ENCODE assay signal across 8 cellular contexts in the genomic region with DNA sequence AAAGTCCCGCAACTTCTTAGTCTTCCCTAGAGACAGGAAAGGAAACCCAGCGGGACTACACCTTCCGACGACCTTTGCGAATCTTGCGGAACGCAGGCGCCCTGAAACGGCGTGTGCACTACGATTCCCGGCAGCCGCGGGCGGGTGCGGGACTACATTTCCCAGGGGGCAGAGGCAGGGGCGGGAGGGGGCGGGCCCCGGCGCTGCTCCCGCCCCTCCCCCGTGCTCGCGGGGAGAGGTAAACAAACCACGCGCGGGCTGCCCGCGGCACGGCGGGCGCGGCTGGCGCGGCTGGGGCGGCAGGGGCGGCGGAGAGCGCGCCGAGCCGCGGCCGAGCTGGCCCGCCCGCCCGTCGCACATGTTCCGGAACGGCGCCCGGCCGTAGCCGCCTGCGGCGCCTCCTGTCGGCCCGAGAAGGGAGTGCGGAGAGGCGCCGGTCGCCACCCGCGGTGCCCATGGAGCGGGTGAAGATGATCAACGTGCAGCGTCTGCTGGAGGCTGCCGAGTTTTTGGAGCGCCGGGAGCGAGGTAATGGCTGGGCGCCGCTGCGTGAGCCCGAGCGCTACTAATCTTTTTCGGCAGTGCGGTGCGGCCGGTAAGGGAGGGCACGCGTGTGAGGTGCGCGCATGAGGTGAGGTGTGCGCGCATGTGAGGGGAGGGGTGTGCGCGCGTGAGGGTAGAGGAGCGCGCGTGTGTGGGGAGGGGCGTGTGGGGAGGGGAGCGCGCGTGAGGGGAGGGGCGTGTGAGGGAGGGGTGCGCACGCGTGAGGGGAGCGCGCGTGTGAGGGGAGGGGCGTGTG. TPM values are rescaled to one million over a fixed set of nuclear protein-coding genes. Genes with fewer than 3 reads are reported as not detected.
DNase-seq lines count a peak whose midpoint lies in the region; ATAC-seq and TF ChIP-seq lines count a peak whose summit lies in the region.

No MANE protein-coding gene starts in this region.

- peak overlapping the region; percentile 58 for H3K4me3 ChIP-seq in mesodermal cell (ENCODE audit: extremely low read depth, insufficient read depth, low read length, poor library complexity, severe bottlenecking)

- no peaks in the 10 kb centered on the region for H3K9me3 Mint-ChIP-seq in endothelial cell (ENCODE audit: unreplicated experiment)

- H3K27ac ChIP-seq in mesodermal cell (ENCODE audit: low read depth, low read length, severe bottlenecking), result peak overlapping the region; percentile 75

- peak; percentile 73 for ATAC-seq in GM21367 (IDR thresholded peaks at IDR 0.05; ENCODE audit: unreplicated experiment)

- peak overlapping the region; percentile 97 for H3K4me3 Mint-ChIP-seq in endothelial cell (ENCODE audit: unreplicated experiment)

- peaks cover 15% of the 10 kb centered on the region for H3K27me3 Mint-ChIP-seq in endothelial cell (ENCODE audit: unreplicated experiment)

- TF ChIP-seq CTCF in endothelial cell (IDR thresholded peaks at IDR 0.05; ENCODE audit: unreplicated experiment), result peak; percentile 62

- peaks cover 12% of the 10 kb centered on the region for H3K36me3 Mint-ChIP-seq in endothelial cell (ENCODE audit: low read depth, unreplicated experiment)

- peak overlapping the region; percentile 39 for H3K27ac Mint-ChIP-seq in endothelial cell (ENCODE audit: unreplicated experiment)

- H3K4me1 ChIP-seq in mesodermal cell (ENCODE audit: control insufficient read depth, insufficient read depth, low read length, poor library complexity, severe bottlenecking), result peaks cover 17% of the 10 kb centered on the region

- peaks cover 27% of the 10 kb centered on the region for H3K4me1 Mint-ChIP-seq in endothelial cell (ENCODE audit: unreplicated experiment)

- peak; percentile 68 for DNase-seq in COR-L47 (lab: John Stamatoyannopoulos, UW)
- DNase-seq in HT-29 (ENCODE audit: low spot score), result peak; percentile 94
- peak; percentile 76 for DNase-seq in NK-92 treated with Interleukin-12 subunit alpha and Interleukin-12 subunit beta, amount 100 ng/mL, for 24 hours (lab: John Stamatoyannopoulos, UW)
- peak; percentile 62 for DNase-seq in activated CD8-positive, alpha-beta memory T cell treated with anti-CD3 and anti-CD28 coated beads, Interleukin-2, amount 50 U/mL, for 1 hour (ENCODE audit: extremely low read depth)
- peak; percentile 86 for DNase-seq in endothelial cell (ENCODE audit: low spot score)
- DNase-seq in stimulated activated CD8-positive, alpha-beta memory T cell treated with anti-CD3 and anti-CD28 coated beads, Interleukin-15, amount 100 ng/mL, for 1 hour (ENCODE audit: low read depth), result peak; percentile 69

- H3K36me3 ChIP-seq in mesodermal cell (ENCODE audit: control insufficient read depth, insufficient read depth, low read length), result peaks cover 22% of the 10 kb centered on the region

- no peaks in the 10 kb centered on the region for H3K9me3 ChIP-seq in mesodermal cell (ENCODE audit: control insufficient read depth, low read length)

- WGBS in mesodermal cell (ENCODE audit: insufficient coverage in 2 of 2), 2 experiments, result 0 to 1% methylated on average over 67 to 68 of the region's 104 CpGs

RNA-seq across cellular contexts. Expression of a gene that starts 18.6 kb away (rescaled TPM):
- total RNA-seq in HT-29 (2014; rRNA removed; shearing (Covaris generic)), result 18.1 and 19.8 TPM in 2 replicates
- total RNA-seq in endothelial cell (ENCODE audit: unreplicated experiment), result 10.3 TPM
- polyA plus RNA-seq in mesodermal cell (2013, experiment 1 of 2), result 31.7 TPM
- 29.5 TPM for polyA plus RNA-seq in mesodermal cell (2013, experiment 2 of 2)

Comparison
In these comparisons a context has a peak if more than half of its experiments do, and no peak if none do; other contexts are left out.
1. Peak in every context shown above with its lines: DNase-seq, ATAC-seq, H3K4me3 ChIP-seq and H3K27ac ChIP-seq.